ENCODE assay signal across 8 cellular contexts in the genomic region with DNA sequence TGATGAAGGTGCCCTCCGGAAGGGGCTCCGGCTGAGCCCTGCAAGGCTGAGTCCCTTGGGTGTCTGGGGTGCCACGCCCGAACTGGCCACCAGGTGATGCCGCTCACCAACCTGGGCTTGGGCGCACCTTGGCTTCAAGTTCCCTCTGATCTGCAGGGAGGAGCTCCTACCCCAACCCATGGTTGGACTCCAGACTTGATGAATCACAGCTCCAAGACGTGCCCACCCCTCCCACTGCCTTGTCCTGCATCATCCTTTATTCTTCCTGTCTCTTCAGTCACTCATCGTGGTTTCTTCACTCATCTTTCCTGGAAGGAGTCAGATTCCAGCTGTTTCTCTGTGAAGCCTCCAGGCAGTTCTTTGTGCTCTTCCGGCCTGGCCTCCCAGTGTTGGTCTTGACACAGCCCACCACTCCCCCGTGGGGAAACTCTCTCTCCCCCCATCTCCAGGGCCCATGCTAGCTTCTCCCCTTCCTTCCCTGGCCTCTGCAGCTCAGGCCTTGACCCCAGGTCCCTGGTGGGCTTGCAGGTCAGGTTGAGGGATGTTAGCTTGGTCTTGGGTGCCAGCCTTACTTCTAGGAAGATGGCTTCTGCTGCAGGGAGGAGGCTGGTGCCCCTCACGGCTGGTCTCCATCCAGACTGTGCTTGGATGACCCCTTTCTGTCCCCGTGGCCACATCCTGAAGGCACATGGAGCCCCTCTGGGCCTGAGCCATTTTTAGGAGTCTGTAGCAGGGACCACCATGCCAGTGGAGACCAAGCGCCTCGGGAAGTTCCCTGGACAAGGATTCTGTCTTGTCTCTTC. TPM values are rescaled to one million over a fixed set of nuclear protein-coding genes. Genes with fewer than 3 reads are reported as not detected.
A peak's percentile ranks its signal among the peaks of the same experiment; 100 is the strongest.
DNase-seq lines count a peak whose midpoint lies in the region; ATAC-seq and TF ChIP-seq lines count a peak whose summit lies in the region.

No MANE protein-coding gene starts in this region.

- TF ChIP-seq CTCF in WTC11 (IDR thresholded peaks at IDR 0.05): peak; percentile 93

- no peak overlapping the region for H3K27ac Mint-ChIP-seq in WTC11
- peak overlapping the region; percentile 69 for H3K27ac Mint-ChIP-seq in central memory CD8-positive, alpha-beta T cell (ENCODE audit: low read depth)

- DNase-seq in GDM1 (lab: John Stamatoyannopoulos, UW) (peak; percentile 11), NCI-H1092 treated with DMSO at 0.1 percent for 48 hours (lab: John Stamatoyannopoulos, UW) (peak; percentile 20), WTC11 (ENCODE audit: low spot score) (peak; percentile 85), lung microvascular endothelial cell (ENCODE audit: low read depth in 2 of 2) (peak; percentile 51), globus pallidus (ENCODE audit: low spot score) (no peak)
- DNase-seq in central memory CD8-positive, alpha-beta T cell (ENCODE audit: low spot score in 2 of 2): peak; percentile 54 to 56
- peak; percentile 77 for DNase-seq in stimulated activated naive CD8-positive, alpha-beta T cell treated with anti-CD3 and anti-CD28 coated beads, Interleukin-15, Interleukin-2, amounts not matched to agents 100 U/mL and 50 U/mL, for 24 hours

- no peaks in the 10 kb centered on the region; the same call in 1 of the 2 replicates for H3K27me3 Mint-ChIP-seq in WTC11 (ENCODE audit: low read depth)
- H3K27me3 Mint-ChIP-seq in central memory CD8-positive, alpha-beta T cell: no peaks in the 10 kb centered on the region

- CTCF ChIA-PET in WTC11 (lab: Charles Lee): interaction anchor here (0.6 to 3.7 kb wide), 87 partner anchors 9 to 592 kb away, joined by 3 to 37 read pairs (median 4); a partner anchor contains a TSS

- H3K9me3 Mint-ChIP-seq in WTC11: peaks cover 28% of the 10 kb centered on the region
- H3K9me3 Mint-ChIP-seq in central memory CD8-positive, alpha-beta T cell: no peaks in the 10 kb centered on the region

- peaks cover 11% of the 10 kb centered on the region for H3K36me3 Mint-ChIP-seq in WTC11
- H3K36me3 Mint-ChIP-seq in central memory CD8-positive, alpha-beta T cell (ENCODE audit: insufficient read depth): peaks cover 27% of the 10 kb centered on the region

- H3K4me3 Mint-ChIP-seq in WTC11: no peak overlapping the region
- H3K4me3 Mint-ChIP-seq in central memory CD8-positive, alpha-beta T cell: peak overlapping the region; percentile 24

- peaks cover 9% of the 10 kb centered on the region for H3K4me1 Mint-ChIP-seq in WTC11
- H3K4me1 Mint-ChIP-seq in central memory CD8-positive, alpha-beta T cell: peaks cover 63% of the 10 kb centered on the region

- ATAC-seq in WTC11: peak; percentile 96
- ATAC-seq in central memory CD8-positive, alpha-beta T cell (replicated peaks; ENCODE audit: extremely low read depth, poor library complexity, severe bottlenecking): no peak
- no peak for ATAC-seq in stimulated activated naive CD8-positive, alpha-beta T cell treated with anti-CD3 and anti-CD28 coated beads, Interleukin-15, Interleukin-2, amounts not matched to agents 100 U/mL and 50 U/mL, for 24 hours
- ATAC-seq in HG02763 (IDR thresholded peaks at IDR 0.05; ENCODE audit: unreplicated experiment): no peak

- POLR2A ChIA-PET in WTC11 (lab: Charles Lee): no interaction called here

TF ChIP-seq in WTC11, 78 proteins besides CTCF, POLR2A, EP300 and RAD21:
- TF ChIP-seq, protein P1, sequence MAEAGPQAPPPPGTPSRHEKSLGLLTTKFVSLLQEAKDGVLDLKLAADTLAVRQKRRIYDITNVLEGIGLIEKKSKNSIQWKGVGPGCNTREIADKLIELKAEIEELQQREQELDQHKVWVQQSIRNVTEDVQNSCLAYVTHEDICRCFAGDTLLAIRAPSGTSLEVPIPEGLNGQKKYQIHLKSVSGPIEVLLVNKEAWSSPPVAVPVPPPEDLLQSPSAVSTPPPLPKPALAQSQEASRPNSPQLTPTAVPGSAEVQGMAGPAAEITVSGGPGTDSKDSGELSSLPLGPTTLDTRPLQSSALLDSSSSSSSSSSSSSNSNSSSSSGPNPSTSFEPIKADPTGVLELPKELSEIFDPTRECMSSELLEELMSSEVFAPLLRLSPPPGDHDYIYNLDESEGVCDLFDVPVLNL (CRISPR knock-in tag; IDR thresholded peaks at IDR 0.05; ENCODE audit: borderline replicate concordance, low read depth): no peak
- TF ChIP-seq, protein P2, sequence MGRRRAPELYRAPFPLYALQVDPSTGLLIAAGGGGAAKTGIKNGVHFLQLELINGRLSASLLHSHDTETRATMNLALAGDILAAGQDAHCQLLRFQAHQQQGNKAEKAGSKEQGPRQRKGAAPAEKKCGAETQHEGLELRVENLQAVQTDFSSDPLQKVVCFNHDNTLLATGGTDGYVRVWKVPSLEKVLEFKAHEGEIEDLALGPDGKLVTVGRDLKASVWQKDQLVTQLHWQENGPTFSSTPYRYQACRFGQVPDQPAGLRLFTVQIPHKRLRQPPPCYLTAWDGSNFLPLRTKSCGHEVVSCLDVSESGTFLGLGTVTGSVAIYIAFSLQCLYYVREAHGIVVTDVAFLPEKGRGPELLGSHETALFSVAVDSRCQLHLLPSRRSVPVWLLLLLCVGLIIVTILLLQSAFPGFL (CRISPR knock-in tag; IDR thresholded peaks at IDR 0.05; ENCODE audit: borderline replicate concordance): no peak
- TF ChIP-seq, protein P3, sequence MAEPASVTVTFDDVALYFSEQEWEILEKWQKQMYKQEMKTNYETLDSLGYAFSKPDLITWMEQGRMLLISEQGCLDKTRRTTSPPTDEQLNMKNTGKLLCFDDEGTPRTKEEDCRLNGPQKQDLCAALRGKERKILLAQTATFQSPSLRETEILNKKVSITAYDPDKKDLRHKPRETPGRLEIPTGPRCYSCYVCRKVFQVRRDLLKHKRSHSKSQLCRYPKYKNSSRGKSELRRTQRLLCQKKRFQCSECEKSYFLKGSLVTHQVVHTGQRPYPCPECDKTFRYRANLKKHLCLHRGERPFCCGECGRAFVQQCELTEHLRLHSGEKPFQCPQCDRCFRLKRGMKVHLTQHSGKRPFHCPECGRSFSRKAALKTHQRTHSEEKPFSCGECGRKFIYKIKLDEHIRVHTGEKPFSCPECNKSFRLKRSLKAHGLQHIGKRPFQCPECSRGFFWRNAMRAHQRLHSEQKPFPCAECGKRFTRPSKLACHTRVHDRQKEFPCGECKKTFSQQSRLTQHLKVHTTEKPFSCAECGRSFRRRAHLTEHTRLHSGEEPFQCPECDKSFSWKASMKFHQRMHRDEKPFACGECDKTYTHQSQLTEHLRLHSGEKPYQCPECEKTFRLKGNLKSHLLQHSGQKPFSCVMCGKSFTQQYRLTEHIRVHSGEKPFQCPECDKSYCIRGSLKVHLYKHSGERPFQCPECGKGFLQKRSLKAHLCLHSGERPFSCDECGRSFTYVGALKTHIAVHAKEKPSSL (CRISPR knock-in tag; conservative IDR thresholded peaks at IDR 0.05): no peak
- TF ChIP-seq, protein P4, sequence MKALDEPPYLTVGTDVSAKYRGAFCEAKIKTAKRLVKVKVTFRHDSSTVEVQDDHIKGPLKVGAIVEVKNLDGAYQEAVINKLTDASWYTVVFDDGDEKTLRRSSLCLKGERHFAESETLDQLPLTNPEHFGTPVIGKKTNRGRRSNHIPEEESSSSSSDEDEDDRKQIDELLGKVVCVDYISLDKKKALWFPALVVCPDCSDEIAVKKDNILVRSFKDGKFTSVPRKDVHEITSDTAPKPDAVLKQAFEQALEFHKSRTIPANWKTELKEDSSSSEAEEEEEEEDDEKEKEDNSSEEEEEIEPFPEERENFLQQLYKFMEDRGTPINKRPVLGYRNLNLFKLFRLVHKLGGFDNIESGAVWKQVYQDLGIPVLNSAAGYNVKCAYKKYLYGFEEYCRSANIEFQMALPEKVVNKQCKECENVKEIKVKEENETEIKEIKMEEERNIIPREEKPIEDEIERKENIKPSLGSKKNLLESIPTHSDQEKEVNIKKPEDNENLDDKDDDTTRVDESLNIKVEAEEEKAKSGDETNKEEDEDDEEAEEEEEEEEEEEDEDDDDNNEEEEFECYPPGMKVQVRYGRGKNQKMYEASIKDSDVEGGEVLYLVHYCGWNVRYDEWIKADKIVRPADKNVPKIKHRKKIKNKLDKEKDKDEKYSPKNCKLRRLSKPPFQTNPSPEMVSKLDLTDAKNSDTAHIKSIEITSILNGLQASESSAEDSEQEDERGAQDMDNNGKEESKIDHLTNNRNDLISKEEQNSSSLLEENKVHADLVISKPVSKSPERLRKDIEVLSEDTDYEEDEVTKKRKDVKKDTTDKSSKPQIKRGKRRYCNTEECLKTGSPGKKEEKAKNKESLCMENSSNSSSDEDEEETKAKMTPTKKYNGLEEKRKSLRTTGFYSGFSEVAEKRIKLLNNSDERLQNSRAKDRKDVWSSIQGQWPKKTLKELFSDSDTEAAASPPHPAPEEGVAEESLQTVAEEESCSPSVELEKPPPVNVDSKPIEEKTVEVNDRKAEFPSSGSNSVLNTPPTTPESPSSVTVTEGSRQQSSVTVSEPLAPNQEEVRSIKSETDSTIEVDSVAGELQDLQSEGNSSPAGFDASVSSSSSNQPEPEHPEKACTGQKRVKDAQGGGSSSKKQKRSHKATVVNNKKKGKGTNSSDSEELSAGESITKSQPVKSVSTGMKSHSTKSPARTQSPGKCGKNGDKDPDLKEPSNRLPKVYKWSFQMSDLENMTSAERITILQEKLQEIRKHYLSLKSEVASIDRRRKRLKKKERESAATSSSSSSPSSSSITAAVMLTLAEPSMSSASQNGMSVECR (CRISPR knock-in tag; IDR thresholded peaks at IDR 0.05; ENCODE audit: borderline replicate concordance): no peak
- TF ChIP-seq ZNF219 (CRISPR knock-in tag; IDR thresholded peaks at IDR 0.05; ENCODE audit: borderline replicate concordance): no peak
- peak; percentile 76 for TF ChIP-seq ZNF423 (CRISPR knock-in tag; IDR thresholded peaks at IDR 0.05)
- no peak for TF ChIP-seq RORB (CRISPR knock-in tag; IDR thresholded peaks at IDR 0.05)

RNA-seq across cellular contexts. Expression of a gene that starts 2.6 kb away (rescaled TPM):
- total RNA-seq in WTC11 (2021) (not detected in 3 replicates), lung microvascular endothelial cell (not detected in 2 replicates)
